ENCODE assay signal across 28 cellular contexts in the genomic region with DNA sequence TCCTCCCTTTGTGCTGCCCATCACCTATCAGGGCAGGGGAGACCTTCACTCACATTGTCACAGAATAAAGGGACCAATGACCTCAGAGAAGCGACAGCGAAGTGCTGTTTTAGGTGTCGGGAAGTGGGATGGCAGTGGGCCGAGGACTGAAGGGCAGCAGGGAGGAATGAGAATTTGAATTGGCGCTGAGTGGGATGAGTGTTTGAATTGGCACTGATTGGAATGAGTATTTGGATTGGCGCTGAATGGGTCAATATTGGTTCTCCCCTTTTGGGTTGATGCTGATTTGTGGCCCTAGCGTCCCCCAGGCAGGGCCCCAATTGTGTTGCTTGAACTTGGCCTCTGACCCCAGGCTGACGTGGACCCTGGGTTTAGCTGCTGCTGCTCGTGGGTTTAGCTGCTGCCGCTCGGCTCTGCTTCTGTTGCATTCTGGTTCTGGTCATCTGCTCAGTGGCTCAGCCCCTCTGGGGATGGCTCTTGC. TPM values are rescaled to one million over a fixed set of nuclear protein-coding genes. Genes with fewer than 3 reads are reported as not detected.
DNase-seq lines count a peak whose midpoint lies in the region; ATAC-seq and TF ChIP-seq lines count a peak whose summit lies in the region.
"Had no signal": no experiment of that assay in that cellular context is flagged by ENCODE, and none has a peak within 500 bp of the region (broad histone marks: within the 10 kb centered on the region; RNA-seq: fewer than 3 reads in every experiment).

No MANE protein-coding gene starts in this region.

- TF ChIP-seq CTCF in Caco-2 (IDR thresholded peaks at IDR 0.05; ENCODE audit: insufficient read depth in 1 of 2, low read depth in 1 of 2, low read length in 1 of 2, severe bottlenecking in 1 of 2, unreplicated experiment in 1 of 2): no peak
- no peak for TF ChIP-seq CTCF in prostate gland (IDR thresholded peaks at IDR 0.05)

- POLR2A ChIA-PET in Caco-2 (lab: Charles Lee): no interaction called here

- H3K27me3 ChIP-seq in Caco-2 (replicated peaks; ENCODE audit: control insufficient read depth, insufficient read depth, low read length) (no peaks in the 10 kb centered on the region), prostate gland (replicated peaks; ENCODE audit: insufficient read depth) (no peaks in the 10 kb centered on the region)
- H3K27me3 ChIP-seq: right atrium auricular region, thyroid gland had no signal

- H3K9me3 Mint-ChIP-seq in Caco-2 (ENCODE audit: unreplicated experiment): no peaks in the 10 kb centered on the region
- H3K9me3 Mint-ChIP-seq: activated naive CD8-positive, alpha-beta T cell treated with anti-CD3 and anti-CD28 coated beads for 36 hours; CD8-positive, alpha-beta T cell; memory B cell had no signal

- H3K4me1 ChIP-seq in Caco-2: peaks cover 52% of the 10 kb centered on the region
- H3K4me1 ChIP-seq in prostate gland (replicated peaks): peaks cover 16% of the 10 kb centered on the region
- H3K4me1 ChIP-seq: SJCRH30 had no signal

- ATAC-seq in left lobe of liver: peak; percentile 80
- ATAC-seq in HG03025 (IDR thresholded peaks at IDR 0.05; ENCODE audit: low FRiP score, unreplicated experiment): no peak
- ATAC-seq in HG03045 (IDR thresholded peaks at IDR 0.05; ENCODE audit: unreplicated experiment): no peak
- ATAC-seq: CD8-positive, alpha-beta T cell; Panc1 had no signal

- H3K36me3 ChIP-seq in Caco-2 (ENCODE audit: control insufficient read depth, insufficient read depth, low read length) (no peaks in the 10 kb centered on the region), prostate gland (no peaks in the 10 kb centered on the region)
- H3K36me3 ChIP-seq: right atrium auricular region, SJCRH30, thyroid gland had no signal

- CTCF ChIA-PET in Caco-2 (lab: Charles Lee): no interaction called here

- no peak for DNase-seq in Caco-2
- DNase-seq in NCI-H2029 (lab: John Stamatoyannopoulos, UW): peak; percentile 88
- DNase-seq in left lobe of liver (ENCODE audit: low spot score): peak; percentile 88
- no peak for DNase-seq in prostate gland (ENCODE audit: low spot score)
- DNase-seq in dermis blood vessel endothelial cell: no peak
- DNase-seq: activated CD4-positive, alpha-beta T cell treated with anti-CD3 and anti-CD28 coated beads for 4 hours; activated naive CD8-positive, alpha-beta T cell treated with anti-CD3 and anti-CD28 coated beads for 36 hours; activated T-cell treated with anti-CD3 and anti-CD28 coated beads, Interleukin-2, amount 50 U/mL, for 48 hours; CD8-positive, alpha-beta T cell; NCI-H2107; SJCRH30; stimulated activated CD4-positive, alpha-beta T cell treated with anti-CD3 and anti-CD28 coated beads, Interleukin-12 subunit alpha, Interleukin-12 subunit beta, amount 100 ng/mL, for 4 hours; stimulated activated CD4-positive, alpha-beta T cell treated with anti-CD3 and anti-CD28 coated beads, Interleukin-4, amount 100 ng/mL, for 24 hours; stimulated activated naive CD4-positive, alpha-beta T cell; T-helper 1 cell had no signal

- H3K4me3 ChIP-seq in Caco-2 (ENCODE audit: low read depth, low read length) (no peak overlapping the region), prostate gland (no peak overlapping the region)
- H3K4me3 ChIP-seq: right atrium auricular region, SJCRH30, thyroid gland had no signal

- peaks cover 9% of the 10 kb centered on the region for H3K36me3 Mint-ChIP-seq in Caco-2 (ENCODE audit: insufficient read depth, unreplicated experiment)
- H3K36me3 Mint-ChIP-seq: activated naive CD8-positive, alpha-beta T cell treated with anti-CD3 and anti-CD28 coated beads for 36 hours; CD8-positive, alpha-beta T cell; memory B cell had no signal

- WGBS in prostate gland: 85% methylated on average over 11 of the region's 11 CpGs

- peaks cover 27% of the 10 kb centered on the region for H3K4me1 Mint-ChIP-seq in Caco-2 (ENCODE audit: low read depth, unreplicated experiment)

- no peaks in the 10 kb centered on the region for H3K27me3 Mint-ChIP-seq in Caco-2 (ENCODE audit: insufficient read depth, unreplicated experiment)
- H3K27me3 Mint-ChIP-seq: activated naive CD8-positive, alpha-beta T cell treated with anti-CD3 and anti-CD28 coated beads for 36 hours; memory B cell had no signal

- intact Hi-C loops in Caco-2 (cut with micrococcal nuclease; ENCODE audit: unreplicated experiment): no loop called here
- intact Hi-C loops in prostate gland (cut with DNase I): no loop called here

- BruUV-seq in Caco-2 (replicated peaks; lab: Mats Ljungman, UMichigan): no TSS peak

- H3K27ac ChIP-seq in prostate gland: peak overlapping the region; percentile 71 to 84
- H3K27ac ChIP-seq: epithelial cell of prostate, right atrium auricular region, SJCRH30 had no signal

- H3K27ac Mint-ChIP-seq in Caco-2 (ENCODE audit: unreplicated experiment): peak overlapping the region; percentile 85
- H3K27ac Mint-ChIP-seq: activated naive CD8-positive, alpha-beta T cell treated with anti-CD3 and anti-CD28 coated beads for 36 hours had no signal

- no peak overlapping the region for H3K4me3 Mint-ChIP-seq in Caco-2 (ENCODE audit: unreplicated experiment)
- H3K4me3 Mint-ChIP-seq: activated naive CD8-positive, alpha-beta T cell treated with anti-CD3 and anti-CD28 coated beads for 36 hours; CD8-positive, alpha-beta T cell; memory B cell had no signal

- TF ChIP-seq POLR2A in prostate gland (IDR thresholded peaks at IDR 0.05): no peak

- no peaks in the 10 kb centered on the region for H3K9me3 ChIP-seq in Caco-2
- no peaks in the 10 kb centered on the region for H3K9me3 ChIP-seq in prostate gland
- H3K9me3 ChIP-seq: right atrium auricular region, SJCRH30, thyroid gland had no signal

RNA-seq across cellular contexts. Expression of a gene that starts 12.4 kb away (rescaled TPM):
- total RNA-seq in Caco-2 (2022): 0.20 and 0.21 TPM in 2 replicates
- total RNA-seq in left lobe of liver: 0.18 TPM
- total RNA-seq in prostate gland: under 1 TPM; 0.14 to 0.57 TPM
- not detected in 2 replicates for total RNA-seq in dermis blood vessel endothelial cell
- total RNA-seq: activated CD8-positive, alpha-beta memory T cell treated with anti-CD3 and anti-CD28 coated beads for 36 hours; activated naive CD8-positive, alpha-beta T cell treated with anti-CD3 and anti-CD28 coated beads for 36 hours; kidney epithelial cell; M059J; myocyte; NCI-H460; omental fat pad; right atrium auricular region; thyroid gland had no signal

RNA-seq across cellular contexts. Expression of a gene that starts 48.5 kb away (rescaled TPM):
- total RNA-seq in Caco-2 (2022) (21.4 and 23.3 TPM in 2 replicates), left lobe of liver (4.2 TPM), prostate gland (10 to 100 TPM; 12.3 to 13.6 TPM), dermis blood vessel endothelial cell (5.3 and 6.1 TPM in 2 replicates)

Comparison
In these comparisons a context has a peak if more than half of its experiments do, and no peak if none do; other contexts are left out.
1. DNase-seq: peak in NCI-H2029 (single experiment) and left lobe of liver (single experiment); none in Caco-2 (0 of 2), prostate gland (single experiment) and dermis blood vessel endothelial cell (single experiment).